In genomic region chr11:9341638-9342137, GRCh38 we compare ENCODE assay signal across 1 cellular context.
TF ChIP-seq lines count a peak whose summit lies in the region.

No MANE protein-coding gene starts in this region.

TF ChIP-seq in HepG2, 621 proteins besides CTCF, POLR2A, EP300 and RAD21 (continued from another document):
- TF ChIP-seq MAFK (conservative IDR thresholded peaks at IDR 0.05 in 1 of 2, IDR thresholded peaks at IDR 0.05 in 1 of 2; ENCODE audit: low read length in 2 of 2) (peak in 1 of 2 experiments; percentile 67; a peak in 2 of 4 replicates), XRCC5 (optimal IDR thresholded peaks at IDR 0.05; ENCODE audit: low read length) (no peak), CBFB (CRISPR knock-in tag; IDR thresholded peaks at IDR 0.05) (no peak), PHB2 (IDR thresholded peaks at IDR 0.05; ENCODE audit: partially characterized antibody) (no peak), KLF6 (CRISPR knock-in tag; IDR thresholded peaks at IDR 0.05) (no peak), E2F1 (CRISPR knock-in tag; IDR thresholded peaks at IDR 0.05) (no peak), MAFF (IDR thresholded peaks at IDR 0.05; ENCODE audit: low read depth, low read length) (peak; percentile 49; the same call in 1 of the 2 replicates), DBP (CRISPR knock-in tag; IDR thresholded peaks at IDR 0.05; ENCODE audit: not compliant biosample characterization) (no peak)
